Comparison of ENCODE assay signal across 17 cellular contexts in genomic region chr7:68706291-68706690, GRCh38.
DNase-seq lines count a peak whose midpoint lies in the region; ATAC-seq and TF ChIP-seq lines count a peak whose summit lies in the region.
"Had no signal": no experiment of that assay in that cellular context is flagged by ENCODE, and none has a peak within 500 bp of the region (broad histone marks: within the 10 kb centered on the region; RNA-seq: fewer than 3 reads in every experiment).

No MANE protein-coding gene starts in this region.

- TF ChIP-seq CTCF in SK-N-SH (IDR thresholded peaks at IDR 0.05) = no peak
- no peak for TF ChIP-seq CTCF in fibroblast of the aortic adventitia (IDR thresholded peaks at IDR 0.05; ENCODE audit: insufficient read depth, low read length)

- in situ Hi-C loops in GM23248 (cut with MboI) = no loop called here

- 29 to 40% methylated on average over 5 of the region's 5 CpGs for WGBS in GM23248 (ENCODE audit: low coverage in 1 of 2, low lambda C conversion rate in 2 of 2, missing lambda C conversion rate in 2 of 2), 2 experiments
- 19% methylated on average over 5 of the region's 5 CpGs for WGBS in SK-N-SH (ENCODE audit: low lambda C conversion rate)
- 67% methylated on average over 5 of the region's 5 CpGs for WGBS in right cardiac atrium

- H3K4me2 ChIP-seq in GM23248 (ENCODE audit: unreplicated experiment) = no peak overlapping the region
- peak overlapping the region; percentile 38; the same call in 1 of the 2 replicates for H3K4me2 ChIP-seq in SK-N-SH

- H3K27ac ChIP-seq in GM23248 (no peak overlapping the region), SK-N-SH (ENCODE audit: low read depth in 2 of 2, low read length in 1 of 2) (peak overlapping the region in 1 of 2 experiments; percentile 97; a peak in 2 of 4 replicates), right cardiac atrium (ENCODE audit: low read length) (no peak overlapping the region)
- H3K27ac ChIP-seq: thoracic aorta had no signal

- H4K20me1 ChIP-seq in GM23248 (ENCODE audit: insufficient read depth) (no peaks in the 10 kb centered on the region), SK-N-SH (ENCODE audit: insufficient read depth) (no peaks in the 10 kb centered on the region)

- CTCF ChIA-PET in SK-N-SH (lab: Yijun Ruan, JAX) = interaction anchor here (1.0 kb wide), 1 partner anchor 396 kb away, joined by 3 read pairs; no protein-coding TSS in a partner anchor

- intact Hi-C loops in right cardiac atrium (cut with DNase I) = no loop called here

- H3K9me3 ChIP-seq in GM23248 (ENCODE audit: low read depth) = no peaks in the 10 kb centered on the region
- no peaks in the 10 kb centered on the region for H3K9me3 ChIP-seq in SK-N-SH
- H3K9me3 ChIP-seq in right cardiac atrium (ENCODE audit: control insufficient read depth, low read length) = no peaks in the 10 kb centered on the region
- H3K9me3 ChIP-seq: thoracic aorta had no signal

- H3K79me2 ChIP-seq in GM23248 (ENCODE audit: insufficient read depth) = no peaks in the 10 kb centered on the region
- no peaks in the 10 kb centered on the region for H3K79me2 ChIP-seq in SK-N-SH (ENCODE audit: insufficient read depth)

- H3K36me3 ChIP-seq in GM23248 (ENCODE audit: low read depth) (no peaks in the 10 kb centered on the region), SK-N-SH (replicated peaks in 1 of 2; ENCODE audit: control insufficient read depth in 1 of 2, insufficient read depth in 2 of 2, low read length in 1 of 2) (no peaks in the 10 kb centered on the region)
- H3K36me3 ChIP-seq: thoracic aorta had no signal

- no peaks in the 10 kb centered on the region for H3K27me3 ChIP-seq in GM23248 (replicated peaks; ENCODE audit: insufficient read depth)
- H3K27me3 ChIP-seq in SK-N-SH (ENCODE audit: insufficient read depth) = no peaks in the 10 kb centered on the region
- H3K27me3 ChIP-seq in right cardiac atrium (ENCODE audit: control insufficient read depth, insufficient read depth) = no peaks in the 10 kb centered on the region

- H2AFZ ChIP-seq in GM23248 (no peak overlapping the region), SK-N-SH (ENCODE audit: low read depth) (0 out of 2 replicates have a peak overlapping the region, but pooled peaks have one; percentile 2)

- no peak overlapping the region for H3K9ac ChIP-seq in GM23248
- peak overlapping the region; percentile 68 for H3K9ac ChIP-seq in SK-N-SH

- H3K4me1 ChIP-seq in GM23248 (ENCODE audit: insufficient read depth) = no peaks in the 10 kb centered on the region
- peaks cover 0 to 4% of the 10 kb centered on the region in 2 experiments; a peak in 1 of 4 replicates for H3K4me1 ChIP-seq in SK-N-SH (ENCODE audit: control insufficient read depth in 1 of 2, insufficient read depth in 2 of 2, low read depth in 1 of 2, low read length in 1 of 2)
- no peaks in the 10 kb centered on the region for H3K4me1 ChIP-seq in right cardiac atrium (ENCODE audit: control insufficient read depth, insufficient read depth, low read length)

- POLR2A ChIA-PET in SK-N-SH (lab: Yijun Ruan, JAX) = no interaction called here

- no peak overlapping the region for H3K4me3 ChIP-seq in GM23248
- H3K4me3 ChIP-seq in SK-N-SH (ENCODE audit: low read depth in 2 of 2, low read length in 1 of 2) = no peak overlapping the region
- H3K4me3 ChIP-seq in fibroblast of the aortic adventitia (ENCODE audit: low read depth, low read length) = no peak overlapping the region
- H3K4me3 ChIP-seq in right cardiac atrium (ENCODE audit: low read length) = no peak overlapping the region
- H3K4me3 ChIP-seq: thoracic aorta had no signal

- peak; percentile 63 to 97 for TF ChIP-seq EP300 in SK-N-SH (IDR thresholded peaks at IDR 0.05; ENCODE audit: borderline replicate concordance in 1 of 2, low read depth in 1 of 2, low read length in 1 of 2)

- no peaks in the 10 kb centered on the region for H3K9me2 ChIP-seq in GM23248 (ENCODE audit: insufficient read depth)
- no peaks in the 10 kb centered on the region for H3K9me2 ChIP-seq in SK-N-SH

- no peak for ATAC-seq in right cardiac atrium
- ATAC-seq: activated CD4-positive, CD25-positive, alpha-beta regulatory T cell treated with anti-CD3 and anti-CD28 coated beads, Interleukin-2, amount 50 U/mL, for 24 hours; naive thymus-derived CD8-positive, alpha-beta T cell; T-cell had no signal

- no peak; the same call in none of the 2 replicates for TF ChIP-seq RAD21 in SK-N-SH (IDR thresholded peaks at IDR 0.05; ENCODE audit: low read length)

- DNase-seq in GM23248 (peak; percentile 4), SK-N-SH (no peak), fibroblast of the aortic adventitia (ENCODE audit: low read depth) (peak; percentile 49), stromal cell of bone marrow (ENCODE audit: low read depth) (peak; percentile 96), NCI-H2171 (lab: John Stamatoyannopoulos, UW) (no peak), right cardiac atrium (no peak), C1 segment of cervical spinal cord (lab: John Stamatoyannopoulos, UW) (no peak)
- DNase-seq: Calu3; GOT3; hypothalamus; naive thymus-derived CD8-positive, alpha-beta T cell; NCI-H1092; OCI-M1; stimulated activated CD4-positive, alpha-beta T cell treated with anti-CD3 and anti-CD28 coated beads, Interleukin-2, amount 100 ng/mL, for 24 hours; T-cell had no signal

- H3F3A ChIP-seq in GM23248 (ENCODE audit: insufficient read depth) = no peaks in the 10 kb centered on the region
- H3F3A ChIP-seq in SK-N-SH (replicated peaks; ENCODE audit: insufficient read depth) = peaks cover 13% of the 10 kb centered on the region

TF ChIP-seq in SK-N-SH, 30 proteins besides CTCF, POLR2A, EP300 and RAD21 (continues in another document):
- no peak for TF ChIP-seq GATA2 (CRISPR knock-in tag; IDR thresholded peaks at IDR 0.05)
- TF ChIP-seq YY1 (IDR thresholded peaks at IDR 0.05; ENCODE audit: low read depth) = no peak
- TF ChIP-seq SIN3A (IDR thresholded peaks at IDR 0.05; ENCODE audit: borderline replicate concordance, low read depth, low read length) = no peak
- peak; percentile 59; the same call in 1 of the 2 replicates for TF ChIP-seq POLR2AphosphoS5 (IDR thresholded peaks at IDR 0.05; ENCODE audit: low read depth, low read length)
- TF ChIP-seq NFIC (IDR thresholded peaks at IDR 0.05; ENCODE audit: borderline replicate concordance) = peak; percentile 75; the same call in 1 of the 2 replicates
- TF ChIP-seq SMC3 (IDR thresholded peaks at IDR 0.05; ENCODE audit: low read depth, low read length) = no peak
- TF ChIP-seq, protein P1, sequence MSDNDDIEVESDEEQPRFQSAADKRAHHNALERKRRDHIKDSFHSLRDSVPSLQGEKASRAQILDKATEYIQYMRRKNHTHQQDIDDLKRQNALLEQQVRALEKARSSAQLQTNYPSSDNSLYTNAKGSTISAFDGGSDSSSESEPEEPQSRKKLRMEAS (IDR thresholded peaks at IDR 0.05; ENCODE audit: low read depth) = peak; percentile 82
- TF ChIP-seq FOSL2 (IDR thresholded peaks at IDR 0.05; ENCODE audit: borderline replicate concordance, low read depth) = peak; percentile 90
- peak; percentile 91 for TF ChIP-seq RXRA (IDR thresholded peaks at IDR 0.05; ENCODE audit: borderline replicate concordance, low read depth)
- TF ChIP-seq USF1 (IDR thresholded peaks at IDR 0.05; ENCODE audit: borderline replicate concordance, low read depth) = no peak
- TF ChIP-seq, protein P2, sequence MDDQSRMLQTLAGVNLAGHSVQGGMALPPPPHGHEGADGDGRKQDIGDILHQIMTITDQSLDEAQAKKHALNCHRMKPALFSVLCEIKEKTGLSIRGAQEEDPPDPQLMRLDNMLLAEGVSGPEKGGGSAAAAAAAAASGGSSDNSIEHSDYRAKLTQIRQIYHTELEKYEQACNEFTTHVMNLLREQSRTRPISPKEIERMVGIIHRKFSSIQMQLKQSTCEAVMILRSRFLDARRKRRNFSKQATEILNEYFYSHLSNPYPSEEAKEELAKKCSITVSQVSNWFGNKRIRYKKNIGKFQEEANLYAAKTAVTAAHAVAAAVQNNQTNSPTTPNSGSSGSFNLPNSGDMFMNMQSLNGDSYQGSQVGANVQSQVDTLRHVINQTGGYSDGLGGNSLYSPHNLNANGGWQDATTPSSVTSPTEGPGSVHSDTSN (IDR thresholded peaks at IDR 0.05) = peak; percentile 91
- 0 out of 2 replicates have a peak, but pooled peaks have one; percentile 25 for TF ChIP-seq REST (IDR thresholded peaks at IDR 0.05; ENCODE audit: low read depth, low read length)
- peak; percentile 25; the same call in 1 of the 2 replicates for TF ChIP-seq ELF1 (IDR thresholded peaks at IDR 0.05)
- peak; percentile 95 for TF ChIP-seq JUND (IDR thresholded peaks at IDR 0.05)
- TF ChIP-seq FOXJ3 (CRISPR knock-in tag; IDR thresholded peaks at IDR 0.05) = no peak
- no peak for TF ChIP-seq RCOR1 (IDR thresholded peaks at IDR 0.05; ENCODE audit: low read length)

Comparison
In these comparisons a context has a peak if more than half of its experiments do, and no peak if none do; other contexts are left out.
1. DNase-seq: peak in GM23248 (single experiment), fibroblast of the aortic adventitia (single experiment) and stromal cell of bone marrow (single experiment); none in SK-N-SH (single experiment), NCI-H2171 (single experiment), right cardiac atrium (0 of 3) and C1 segment of cervical spinal cord (0 of 14).